13 cellular contexts compared by ENCODE assay signal in genomic region chr22:26894362-26894761, GRCh38.
A peak's percentile ranks its signal among the peaks of the same experiment; 100 is the strongest.
DNase-seq lines count a peak whose midpoint lies in the region; ATAC-seq, FAIRE-seq and TF ChIP-seq lines count a peak whose summit lies in the region.
"Had no signal": no experiment of that assay in that cellular context is flagged by ENCODE, and none has a peak within 500 bp of the region (broad histone marks: within the 10 kb centered on the region; RNA-seq: fewer than 3 reads in every experiment).

No MANE protein-coding gene starts in this region.

- H3K23ac ChIP-seq in H1 (ENCODE audit: insufficient read length): no peak overlapping the region

- TF ChIP-seq POLR2A in H1 (IDR thresholded peaks at IDR 0.05; ENCODE audit: control extremely low read depth in 1 of 2, low read depth in 2 of 2, low read length in 2 of 2): no peak

- H2BK5ac ChIP-seq in H1 (ENCODE audit: low read depth, low read length): no peak overlapping the region; the same call in 1 of the 2 replicates

- no peak overlapping the region for H3K4me2 ChIP-seq in H1 (ENCODE audit: insufficient read depth in 1 of 2, low read depth in 2 of 2, low read length in 2 of 2)

- no peaks in the 10 kb centered on the region for H3K27me3 ChIP-seq in right atrium auricular region
- peaks cover 0 to 2% (median 0%) of the 10 kb centered on the region in 4 experiments; a peak in 1 of 7 replicates for H3K27me3 ChIP-seq in H1 (replicated peaks in 1 of 4; ENCODE audit: control insufficient read depth in 3 of 4, extremely low read depth in 1 of 4, insufficient read depth in 3 of 4, low read length in 3 of 4)
- H3K27me3 ChIP-seq: cardiac muscle cell had no signal

- H3K27ac Mint-ChIP-seq in nephron: peak overlapping the region in 2 of 3 experiments; percentile 30 to 63
- H3K27ac Mint-ChIP-seq: activated B cell treated with CpG ODN at 0.5 μM for 24 hours, immature natural killer cell had no signal

- no peak overlapping the region for H2BK20ac ChIP-seq in H1 (ENCODE audit: low read length)

- CTCF ChIA-PET in H1 (lab: Charles Lee; ENCODE audit: partially characterized antibody): interaction anchor here (0.9 to 1.5 kb wide), 2 partner anchors 8 to 44 kb away, joined by 3 to 6 read pairs; no protein-coding TSS in a partner anchor

- DNase-seq in right atrium auricular region (ENCODE audit: low spot score) (no peak), left ventricle myocardium superior (no peak), H1 (ENCODE audit: low read depth in 1 of 2, low spot score in 2 of 2) (no peak), HUDEP-2 (lab: John Stamatoyannopoulos, UW; ENCODE audit: unreplicated experiment in 76 of 76) (no peak), AML-193 (lab: John Stamatoyannopoulos, UW) (no peak)
- DNase-seq in stimulated activated CD4-positive, alpha-beta T cell treated with anti-CD3 and anti-CD28 coated beads, Interleukin-4, amount 100 ng/mL, for 1 hour: no peak
- DNase-seq: activated B cell treated with CpG ODN at 0.5 μM for 24 hours, immature natural killer cell, NCI-H187, nucleus accumbens had no signal

- no peaks in the 10 kb centered on the region for H3K9me3 ChIP-seq in right atrium auricular region
- peaks cover 0 to 2% of the 10 kb centered on the region in 2 experiments; a peak in 1 of 4 replicates for H3K9me3 ChIP-seq in H1 (ENCODE audit: insufficient read depth in 2 of 2, low read depth in 1 of 2, low read length in 1 of 2)

- 0 out of 2 replicates have a peak overlapping the region, but pooled peaks have one; percentile 57 for H2AK5ac ChIP-seq in H1 (ENCODE audit: low read depth, low read length)

- no peak overlapping the region for H4K5ac ChIP-seq in H1 (ENCODE audit: insufficient read length, low read depth, low read length)

- H3K4ac ChIP-seq in H1 (replicated peaks; ENCODE audit: insufficient read length, low read depth, low read length): no peak overlapping the region

- no peak overlapping the region for H3K14ac ChIP-seq in H1 (ENCODE audit: insufficient read length)

- no peak overlapping the region for H4K8ac ChIP-seq in H1 (ENCODE audit: extremely low read depth, insufficient read depth, low read length)

- H3K9ac ChIP-seq in H1 (replicated peaks in 1 of 4; ENCODE audit: extremely low read depth in 1 of 4, low read depth in 3 of 4, low read length in 3 of 4): no peak overlapping the region

- H3K79me2 ChIP-seq in H1 (ENCODE audit: control insufficient read depth in 1 of 2, insufficient read depth in 2 of 2, low read length in 2 of 2): no peaks in the 10 kb centered on the region

- no peak overlapping the region for H3K18ac ChIP-seq in H1 (ENCODE audit: extremely low read depth, low read length)

- H3K4me1 Mint-ChIP-seq in nephron: peaks cover 45% of the 10 kb centered on the region
- H3K4me1 Mint-ChIP-seq: activated B cell treated with CpG ODN at 0.5 μM for 24 hours, immature natural killer cell had no signal

- no peak for FAIRE-seq in H1 (lab: Jason Lieb, UNC)

- no peaks in the 10 kb centered on the region; the same call in 1 of the 2 replicates for H3K23me2 ChIP-seq in H1 (ENCODE audit: low read depth, low read length)

- no peak overlapping the region for H3K4me3 ChIP-seq in right atrium auricular region
- H3K4me3 ChIP-seq in H1 (ENCODE audit: extremely low read depth in 1 of 4, insufficient read depth in 2 of 4, low read depth in 3 of 4, low read length in 4 of 4): no peak overlapping the region
- H3K4me3 ChIP-seq: cardiac muscle cell had no signal

- no peak overlapping the region for H3K56ac ChIP-seq in H1 (replicated peaks; ENCODE audit: insufficient read length, low read depth, low read length)

- H3K36me3 ChIP-seq in right atrium auricular region: no peaks in the 10 kb centered on the region
- no peaks in the 10 kb centered on the region for H3K36me3 ChIP-seq in H1 (ENCODE audit: control insufficient read depth in 2 of 4, insufficient read depth in 4 of 4, low read length in 3 of 4)
- H3K36me3 ChIP-seq: cardiac muscle cell had no signal

- no peak for ATAC-seq in left ventricle myocardium superior
- ATAC-seq in HG03045 (IDR thresholded peaks at IDR 0.05; ENCODE audit: unreplicated experiment): no peak

- peaks cover 27% of the 10 kb centered on the region for H3K27me3 Mint-ChIP-seq in nephron (ENCODE audit: low read depth)

- no peak overlapping the region for H2BK120ac ChIP-seq in H1 (replicated peaks; ENCODE audit: low read depth, low read length)

- no peak overlapping the region for H2BK12ac ChIP-seq in H1 (ENCODE audit: low read depth, low read length)

- no peak overlapping the region for H3K4me3 Mint-ChIP-seq in nephron
- H3K4me3 Mint-ChIP-seq: activated B cell treated with CpG ODN at 0.5 μM for 24 hours, immature natural killer cell had no signal

- no peaks in the 10 kb centered on the region for H3K9me3 Mint-ChIP-seq in nephron
- H3K9me3 Mint-ChIP-seq: activated B cell treated with CpG ODN at 0.5 μM for 24 hours, immature natural killer cell had no signal

- no peaks in the 10 kb centered on the region for H3K79me1 ChIP-seq in H1 (ENCODE audit: low read depth, low read length)

- POLR2A ChIA-PET in H1 (lab: Charles Lee; ENCODE audit: partially characterized antibody): no interaction called here

- no peak for TF ChIP-seq RAD21 in H1 (IDR thresholded peaks at IDR 0.05 in 1 of 2, conservative IDR thresholded peaks at IDR 0.05 in 1 of 2; ENCODE audit: low read depth in 2 of 2, low read length in 2 of 2)

- H2AFZ ChIP-seq in H1 (ENCODE audit: low read length): no peak overlapping the region

- intact Hi-C loops in left ventricle myocardium superior (cut with micrococcal nuclease): no loop called here

- H3K36me3 Mint-ChIP-seq in nephron (ENCODE audit: low read depth): no peaks in the 10 kb centered on the region

- H3K27ac ChIP-seq in right atrium auricular region (peak overlapping the region; percentile 26 to 51), H1 (ENCODE audit: low read depth, low read length) (no peak overlapping the region)
- H3K27ac ChIP-seq: cardiac muscle cell had no signal

- no peak for TF ChIP-seq EP300 in H1 (IDR thresholded peaks at IDR 0.05; ENCODE audit: borderline replicate concordance in 1 of 2, low read depth in 2 of 2, low read length in 2 of 2)

- TF ChIP-seq CTCF in right atrium auricular region (IDR thresholded peaks at IDR 0.05) (no peak), H1 (IDR thresholded peaks at IDR 0.05; ENCODE audit: control extremely low read depth in 1 of 3, insufficient read depth in 1 of 3, low read depth in 1 of 3, low read length in 3 of 3) (no peak), nephron (IDR thresholded peaks at IDR 0.05; ENCODE audit: unreplicated experiment in 3 of 3) (no peak)

- no peak overlapping the region for H2BK15ac ChIP-seq in H1 (ENCODE audit: low read length)

- H3K4me1 ChIP-seq in right atrium auricular region (peaks cover 0 to 10% of the 10 kb centered on the region in 2 donors), H1 (replicated peaks in 1 of 4; ENCODE audit: control insufficient read depth in 3 of 4, insufficient read depth in 4 of 4, low read length in 3 of 4) (peaks cover 1 to 13% (median 6%) of the 10 kb centered on the region in 4 experiments; a peak in 4 of 7 replicates)

- 70 to 100% methylated on average over 1 to 5 of the region's 5 CpGs for WGBS in H1 (ENCODE audit: extremely low coverage in 1 of 2, insufficient coverage in 1 of 2, insufficient read length in 1 of 2, insufficient replicate concordance in 2 of 2, low coverage in 1 of 2, low lambda C conversion rate in 2 of 2, missing lambda C conversion rate in 1 of 2), 2 experiments

- H4K91ac ChIP-seq in H1 (replicated peaks; ENCODE audit: insufficient read length, low read length): no peak overlapping the region

- no peaks in the 10 kb centered on the region for H4K20me1 ChIP-seq in H1 (replicated peaks in 1 of 2; ENCODE audit: control insufficient read depth in 1 of 2, insufficient read depth in 2 of 2, low read length in 2 of 2)

TF ChIP-seq in H1, 55 proteins besides CTCF, POLR2A, EP300 and RAD21:
- no peak for TF ChIP-seq SP4 (IDR thresholded peaks at IDR 0.05; ENCODE audit: low read length)
- no peak for TF ChIP-seq SP1 (IDR thresholded peaks at IDR 0.05; ENCODE audit: low read depth, low read length)
- TF ChIP-seq GABPA (IDR thresholded peaks at IDR 0.05; ENCODE audit: borderline replicate concordance, insufficient read depth, low read length): no peak
- no peak for TF ChIP-seq E2F6 (IDR thresholded peaks at IDR 0.05)
- no peak for TF ChIP-seq SIRT6 (IDR thresholded peaks at IDR 0.05; ENCODE audit: low read length)
- no peak for TF ChIP-seq MAFK (IDR thresholded peaks at IDR 0.05; ENCODE audit: low read depth, low read length)
- TF ChIP-seq POLR2AphosphoS5 (IDR thresholded peaks at IDR 0.05; ENCODE audit: low read depth, low read length): no peak
- no peak for TF ChIP-seq PHF8 (conservative IDR thresholded peaks at IDR 0.05; ENCODE audit: low read depth, low read length)
- TF ChIP-seq HDAC6 (IDR thresholded peaks at IDR 0.05; ENCODE audit: low read depth, low read length): no peak
- TF ChIP-seq CREB1 (IDR thresholded peaks at IDR 0.05): no peak
- TF ChIP-seq SIN3A (conservative IDR thresholded peaks at IDR 0.05 in 1 of 2, IDR thresholded peaks at IDR 0.05 in 1 of 2; ENCODE audit: low read depth in 1 of 2, low read length in 2 of 2): no peak
- TF ChIP-seq SIX5 (IDR thresholded peaks at IDR 0.05; ENCODE audit: low read depth, low read length): no peak
- TF ChIP-seq CEBPB (IDR thresholded peaks at IDR 0.05; ENCODE audit: low read depth, low read length): no peak
- no peak for TF ChIP-seq BRCA1 (IDR thresholded peaks at IDR 0.05; ENCODE audit: low read depth, low read length)
- TF ChIP-seq CHD2 (IDR thresholded peaks at IDR 0.05; ENCODE audit: low read length): no peak
- TF ChIP-seq TAF7 (optimal IDR thresholded peaks at IDR 0.05; ENCODE audit: borderline replicate concordance, low read depth, low read length): no peak
- no peak for TF ChIP-seq TBP (IDR thresholded peaks at IDR 0.05; ENCODE audit: low read depth, low read length)
- TF ChIP-seq RBBP5 (IDR thresholded peaks at IDR 0.05; ENCODE audit: borderline replicate concordance, low read depth, low read length): no peak
- TF ChIP-seq CBX5 (IDR thresholded peaks at IDR 0.05; ENCODE audit: low read depth, low read length): no peak
- no peak for TF ChIP-seq JUN (IDR thresholded peaks at IDR 0.05; ENCODE audit: low read depth, low read length)
